In genomic region chr10:110044681-110045080, GRCh38 we compare ENCODE assay signal across 23 cellular contexts.
"Had no signal": no experiment of that assay in that cellular context is flagged by ENCODE, and none has a peak within 500 bp of the region (broad histone marks: within the 10 kb centered on the region; RNA-seq: fewer than 3 reads in every experiment).

No MANE protein-coding gene starts in this region.

- H3K4me1 Mint-ChIP-seq: nephron progenitor cell had no signal

- H3K36me3 ChIP-seq: lower lobe of right lung, thyroid gland had no signal

- H3K4me3 Mint-ChIP-seq: activated CD4-positive, alpha-beta T cell treated with anti-CD3 and anti-CD28 coated beads, Interleukin-2, amount 10 ng/mL, durations not matched to agents 7 days and 5 days; activated naive CD8-positive, alpha-beta T cell treated with anti-CD3 and anti-CD28 coated beads, Interleukin-2, amount 10 ng/mL, durations not matched to agents 7 days and 5 days; brain; nephron progenitor cell had no signal

- H3K27me3 Mint-ChIP-seq: activated CD4-positive, alpha-beta T cell treated with anti-CD3 and anti-CD28 coated beads, Interleukin-2, amount 10 ng/mL, durations not matched to agents 7 days and 5 days; activated naive CD8-positive, alpha-beta T cell treated with anti-CD3 and anti-CD28 coated beads, Interleukin-2, amount 10 ng/mL, durations not matched to agents 7 days and 5 days; brain had no signal

- ATAC-seq: left colon, lower lobe of right lung had no signal

- H3K9me3 ChIP-seq: thyroid gland had no signal

- FAIRE-seq: endometrium had no signal

- H3K27ac Mint-ChIP-seq: activated CD4-positive, alpha-beta T cell treated with anti-CD3 and anti-CD28 coated beads, Interleukin-2, amount 10 ng/mL, durations not matched to agents 7 days and 5 days; activated naive CD8-positive, alpha-beta T cell treated with anti-CD3 and anti-CD28 coated beads, Interleukin-2, amount 10 ng/mL, durations not matched to agents 7 days and 5 days; activated T-helper 2 cell treated with anti-CD3 and anti-CD28 coated beads, Interferon-gamma antibody, Interleukin-2, Interleukin-4, amounts not matched to agents 10 μg/mL and 5 μg/mL and 100 μg/mL, durations not matched to agents 14 hours and 24 hours and 36 hours; brain; nephron progenitor cell had no signal

- H3K27ac ChIP-seq: lower lobe of right lung, thyroid gland had no signal

- DNase-seq: activated CD4-positive, alpha-beta T cell treated with anti-CD3 and anti-CD28 coated beads, Interleukin-2, amount 10 ng/mL, durations not matched to agents 7 days and 5 days; activated CD4-positive, CD25-positive, alpha-beta regulatory T cell; activated naive CD8-positive, alpha-beta T cell treated with anti-CD3 and anti-CD28 coated beads, Interleukin-2, amount 10 ng/mL, durations not matched to agents 7 days and 5 days; caudate nucleus; cortex of kidney; erythroblast; foreskin melanocyte; glutamatergic neuron; hypothalamus; islet precursor cell; left colon; lower lobe of right lung; nephron progenitor cell; nucleus accumbens; posterior cingulate gyrus; stimulated activated CD8-positive, alpha-beta memory T cell treated with anti-CD3 and anti-CD28 coated beads, Interleukin-4, amount 100 ng/mL, for 48 hours; stimulated activated naive CD4-positive, alpha-beta T cell treated with Interleukin-2 at 50 U/mL for 16 hours; T-helper 1 cell; T1000; thyroid gland had no signal

- H3K4me3 ChIP-seq: lower lobe of right lung, thyroid gland had no signal

- H3K27me3 ChIP-seq: thyroid gland had no signal
